19 cellular contexts compared by ENCODE assay signal in genomic region chr16:23587726-23588125, GRCh38. TPM values are rescaled to one million over a fixed set of nuclear protein-coding genes. Genes with fewer than 3 reads are reported as not detected.
DNase-seq lines count a peak whose midpoint lies in the region; TF ChIP-seq lines count a peak whose summit lies in the region.
"Had no signal": no experiment of that assay in that cellular context is flagged by ENCODE, and none has a peak within 500 bp of the region (broad histone marks: within the 10 kb centered on the region; RNA-seq: fewer than 3 reads in every experiment).

No MANE protein-coding gene starts in this region.

- in situ Hi-C loops in astrocyte of the cerebellum (cut with HindIII; ENCODE audit: low sequenced_read_pairs): no loop called here

- H3K4me1 ChIP-seq in ACC112 (ENCODE audit: control insufficient read depth, insufficient read depth, low read length, unreplicated experiment): peaks cover 13% of the 10 kb centered on the region
- H3K4me1 ChIP-seq in right atrium auricular region: peaks cover 0 to 38% of the 10 kb centered on the region in 2 donors
- H3K4me1 ChIP-seq: BLaER1 treated with 17β-estradiol and CSF1 and Interleukin-3, amounts not matched to agents 10 nM and 100 nM; suprapubic skin had no signal

- H3K27ac ChIP-seq in ACC112 (ENCODE audit: low read depth, low read length): peak overlapping the region; percentile 21
- H3K27ac ChIP-seq in right atrium auricular region: peak overlapping the region; percentile 36 to 87
- H3K27ac ChIP-seq: BLaER1 treated with 17β-estradiol and CSF1 and Interleukin-3, amounts not matched to agents 10 nM and 100 nM; neutrophil; suprapubic skin had no signal

- H3K36me3 ChIP-seq in ACC112 (ENCODE audit: insufficient read depth, low read length): peaks cover 12% of the 10 kb centered on the region; the same call in 1 of the 2 replicates
- H3K36me3 ChIP-seq in right atrium auricular region: peaks cover 83% of the 10 kb centered on the region

- no peak overlapping the region for H2AFZ ChIP-seq in ACC112 (ENCODE audit: low read length, unreplicated experiment)

- TF ChIP-seq CTCF in astrocyte of the cerebellum (IDR thresholded peaks at IDR 0.05; ENCODE audit: low read depth, low read length, missing control alignments) (no peak), right atrium auricular region (IDR thresholded peaks at IDR 0.05) (no peak)

- H3K9me3 ChIP-seq in right atrium auricular region: no peaks in the 10 kb centered on the region
- H3K9me3 ChIP-seq: BLaER1 treated with 17β-estradiol and CSF1 and Interleukin-3, amounts not matched to agents 10 nM and 100 nM; neutrophil; suprapubic skin had no signal

- no peaks in the 10 kb centered on the region for H3K27me3 ChIP-seq in ACC112 (ENCODE audit: insufficient read depth, low read length)
- no peaks in the 10 kb centered on the region for H3K27me3 ChIP-seq in right atrium auricular region
- H3K27me3 ChIP-seq: BLaER1 treated with 17β-estradiol and CSF1 and Interleukin-3, amounts not matched to agents 10 nM and 100 nM; neutrophil; suprapubic skin had no signal

- peaks cover 60% of the 10 kb centered on the region for H3K79me2 ChIP-seq in ACC112 (ENCODE audit: control insufficient read depth, insufficient read depth, low read length, unreplicated experiment)

- DNase-seq in GM04504 (ENCODE audit: low read depth): peak; percentile 27
- peak; percentile 80 for DNase-seq in astrocyte of the cerebellum (ENCODE audit: low read depth)
- no peak for DNase-seq in right atrium auricular region (ENCODE audit: low spot score)
- DNase-seq in NCI-H2081 (lab: John Stamatoyannopoulos, UW): no peak
- DNase-seq in stimulated activated CD4-positive, alpha-beta T cell treated with anti-CD3 and anti-CD28 coated beads, Interleukin-4, amount 100 ng/mL, for 1 hour: no peak
- DNase-seq in activated CD4-positive, alpha-beta T cell treated with anti-CD3 and anti-CD28 coated beads for 1 hour: no peak
- DNase-seq in GM19240 (ENCODE audit: insufficient read length, low spot score): no peak
- DNase-seq: activated naive CD8-positive, alpha-beta T cell treated with anti-CD3 and anti-CD28 coated beads, Interleukin-2, amount 10 ng/mL, durations not matched to agents 7 days and 5 days; cortex of kidney; DMS79 treated with DMSO at 0.1 percent for 48 hours; mammary epithelial cell; NCI-H1105 treated with DMSO at 0.1 percent for 48 hours; NCI-H446; OCI-M1; T-cell had no signal

- H3K4me3 ChIP-seq in ACC112 (ENCODE audit: low read depth, low read length): no peak overlapping the region
- H3K4me3 ChIP-seq in astrocyte of the cerebellum (ENCODE audit: low read depth, low read length): no peak overlapping the region
- H3K4me3 ChIP-seq in right atrium auricular region: no peak overlapping the region
- H3K4me3 ChIP-seq: BLaER1 treated with 17β-estradiol and CSF1 and Interleukin-3, amounts not matched to agents 10 nM and 100 nM; suprapubic skin had no signal

RNA-seq across cellular contexts. Expression of gene NDUFAB1, which starts 8.4 kb away (rescaled TPM):
- 100 to 1,000 TPM; 478 to 774 TPM for total RNA-seq in right atrium auricular region

RNA-seq across cellular contexts. Expression of gene UBFD1, which starts 30.2 kb away (rescaled TPM):
- total RNA-seq in right atrium auricular region: 10 to 100 TPM; 85.5 to 93.9 TPM

RNA-seq across cellular contexts. Expression of gene EARS2, which starts 30.6 kb away (rescaled TPM):
- 10 to 100 TPM; 15.3 to 18.1 TPM for total RNA-seq in right atrium auricular region

RNA-seq across cellular contexts. Expression of gene PALB2, which starts 53.4 kb away (rescaled TPM):
- total RNA-seq in right atrium auricular region: 1 to 10 TPM; 4.7 TPM

RNA-seq across cellular contexts. Expression of gene DCTN5, which starts 53.5 kb away (rescaled TPM):
- 10 to 100 TPM; 22.3 to 25.7 TPM for total RNA-seq in right atrium auricular region

Comparison
In these comparisons a context has a peak if more than half of its experiments do, and no peak if none do; other contexts are left out.
1. DNase-seq: peak in GM04504 (single experiment) and astrocyte of the cerebellum (single experiment); none in right atrium auricular region (single experiment), NCI-H2081 (0 of 2), stimulated activated CD4-positive, alpha-beta T cell treated with anti-CD3 and anti-CD28 coated beads, Interleukin-4, amount 100 ng/mL, for 1 hour (single experiment), activated CD4-positive, alpha-beta T cell treated with anti-CD3 and anti-CD28 coated beads for 1 hour (single experiment) and GM19240 (single experiment).